ENCODE assay signal across 18 cellular contexts in the genomic region with DNA sequence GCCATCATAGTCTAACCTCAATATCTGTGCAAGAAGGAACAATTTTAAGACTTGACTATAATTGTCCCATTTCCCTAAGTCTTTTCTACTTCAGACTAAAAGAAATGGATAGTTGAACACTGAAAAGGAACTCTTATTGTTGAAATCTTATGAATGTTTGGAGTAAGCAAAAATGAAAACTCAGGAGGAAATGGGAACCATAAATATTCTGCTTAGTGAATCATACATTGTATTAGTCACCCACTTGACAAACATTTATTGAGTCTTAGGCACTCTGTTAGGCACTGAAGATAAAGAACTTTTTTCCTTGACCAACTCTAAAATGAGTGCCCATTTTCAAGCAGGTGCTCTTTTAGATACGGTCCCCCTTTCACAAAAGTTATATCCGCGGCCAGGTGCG. TPM values are rescaled to one million over a fixed set of nuclear protein-coding genes. Genes with fewer than 3 reads are reported as not detected.
A peak's percentile ranks its signal among the peaks of the same experiment; 100 is the strongest.
DNase-seq lines count a peak whose midpoint lies in the region; ATAC-seq and TF ChIP-seq lines count a peak whose summit lies in the region.
"Had no signal": no experiment of that assay in that cellular context is flagged by ENCODE, and none has a peak within 500 bp of the region (broad histone marks: within the 10 kb centered on the region; RNA-seq: fewer than 3 reads in every experiment).

No MANE protein-coding gene starts in this region.

- CTCF ChIA-PET in PC-9 (lab: Charles Lee), result no interaction called here

- H3K9me2 ChIP-seq in PC-9 (ENCODE audit: insufficient read depth), result no peaks in the 10 kb centered on the region

- H3K36me3 ChIP-seq in PC-9 (ENCODE audit: low read depth) (no peaks in the 10 kb centered on the region), fibroblast of lung (ENCODE audit: control insufficient read depth, insufficient read depth, low read length) (no peaks in the 10 kb centered on the region), stomach (no peaks in the 10 kb centered on the region)
- H3K36me3 ChIP-seq: tibial artery had no signal

- intact Hi-C loops in PC-9 (cut with micrococcal nuclease; ENCODE audit: unreplicated experiment) (no loop called here), stomach (cut with DNase I; ENCODE audit: low total_unique reads) (no loop called here)

- H3K9ac ChIP-seq in fibroblast of lung (ENCODE audit: insufficient read depth, low read length), result no peak overlapping the region

- H3K27me3 ChIP-seq in PC-9 (ENCODE audit: insufficient read depth, low read depth) (no peaks in the 10 kb centered on the region), fibroblast of lung (ENCODE audit: control insufficient read depth, insufficient read depth, low read length) (no peaks in the 10 kb centered on the region), stomach (no peaks in the 10 kb centered on the region)
- H3K27me3 ChIP-seq: tibial artery had no signal

- H3F3A ChIP-seq in PC-9 (ENCODE audit: insufficient read depth, low read depth), result peaks cover 9% of the 10 kb centered on the region

- no peaks in the 10 kb centered on the region for H3K9me3 ChIP-seq in PC-9 (ENCODE audit: insufficient read depth, low read depth)
- H3K9me3 ChIP-seq in fibroblast of lung (ENCODE audit: control insufficient read depth, insufficient read depth, low read depth, low read length), result no peaks in the 10 kb centered on the region
- H3K9me3 ChIP-seq in stomach, result no peaks in the 10 kb centered on the region
- H3K9me3 ChIP-seq: tibial artery had no signal

- H3K4me2 ChIP-seq in PC-9 (peak overlapping the region; percentile 48; the same call in 1 of the 2 replicates), fibroblast of lung (ENCODE audit: extremely low read depth, insufficient read depth, low read length) (no peak overlapping the region)

- WGBS in stomach, 5 donors, result 72 to 91% (median 83%) methylated on average over 4 of the region's 4 CpGs

- H3K27ac ChIP-seq in PC-9 (peak overlapping the region; percentile 53), fibroblast of lung (ENCODE audit: insufficient read depth, low read length) (no peak overlapping the region), stomach (peak overlapping the region in 3 of 5 donors; percentile 31 to 72 (median 72))
- H3K27ac ChIP-seq: tibial artery, VCaP had no signal

- H3K79me2 ChIP-seq in PC-9 (ENCODE audit: low read depth), result no peaks in the 10 kb centered on the region
- no peaks in the 10 kb centered on the region for H3K79me2 ChIP-seq in fibroblast of lung (ENCODE audit: control insufficient read depth, insufficient read depth, low read length)

- DNase-seq in NOMO-1 treated with DMSO at 0.1 percent for 48 hours (lab: John Stamatoyannopoulos, UW; ENCODE audit: unreplicated experiment), result peak; percentile 5
- DNase-seq in NOMO-1 treated with dmso at 0.1 percent for 144 hours (lab: John Stamatoyannopoulos, UW; ENCODE audit: unreplicated experiment), result no peak
- DNase-seq in PC-9, result peak in 1 of 2 experiments; percentile 69
- DNase-seq in fibroblast of lung (ENCODE audit: low read depth in 2 of 2), result peak; percentile 52 to 60
- no peak for DNase-seq in stomach
- no peak for DNase-seq in 8988T
- DNase-seq in NCI-H524 treated with DMSO at 0.1 percent for 48 hours (lab: John Stamatoyannopoulos, UW), result no peak
- DNase-seq: amniotic stem cell; DMS79; head of caudate nucleus; NCI-H1092 treated with DMSO at 0.1 percent for 48 hours; NCI-H446 treated with DMSO at 0.1 percent for 48 hours; SHP77; stimulated activated CD4-positive, alpha-beta T cell treated with anti-CD3 and anti-CD28 coated beads, Interleukin-12 subunit alpha, Interleukin-12 subunit beta, amount 100 ng/mL, for 4 hours; tibial artery had no signal

- no peak for ATAC-seq in HG03196 (IDR thresholded peaks at IDR 0.05; ENCODE audit: unreplicated experiment)

- no TSS peak for BruUV-seq in PC-9 (replicated peaks; lab: Mats Ljungman, UMichigan)

- H3K4me1 ChIP-seq in PC-9 (replicated peaks; ENCODE audit: insufficient read depth) (peaks cover 11% of the 10 kb centered on the region), fibroblast of lung (ENCODE audit: control insufficient read depth, extremely low read depth, insufficient read depth, low read length) (no peaks in the 10 kb centered on the region), stomach (peaks cover 0 to 17% (median 4%) of the 10 kb centered on the region in 4 donors)
- H3K4me1 ChIP-seq: tibial artery had no signal

- POLR2A ChIA-PET in PC-9 (lab: Charles Lee; ENCODE audit: unreplicated experiment), result no interaction called here

- no peak for TF ChIP-seq POLR2A in stomach (IDR thresholded peaks at IDR 0.05)

- H4K20me1 ChIP-seq in PC-9 (ENCODE audit: insufficient read depth) (no peaks in the 10 kb centered on the region), fibroblast of lung (ENCODE audit: control insufficient read depth, extremely low read depth, insufficient read depth, low read length) (no peaks in the 10 kb centered on the region)

- TF ChIP-seq CTCF in PC-9 (conservative IDR thresholded peaks at IDR 0.05) (no peak), fibroblast of lung (conservative IDR thresholded peaks at IDR 0.05 in 1 of 2, IDR thresholded peaks at IDR 0.05 in 1 of 2; ENCODE audit: low read depth in 1 of 2, low read length in 2 of 2) (no peak), stomach (IDR thresholded peaks at IDR 0.05) (no peak)

- H3K4me3 ChIP-seq in PC-9 (no peak overlapping the region), fibroblast of lung (replicated peaks in 1 of 4; ENCODE audit: control extremely low read depth in 1 of 4, insufficient read depth in 1 of 4, low read depth in 3 of 4, low read length in 4 of 4) (no peak overlapping the region), stomach (no peak overlapping the region)
- H3K4me3 ChIP-seq: tibial artery had no signal

- no peak for TF ChIP-seq EP300 in stomach (IDR thresholded peaks at IDR 0.05)

- no peak overlapping the region for H2AFZ ChIP-seq in PC-9
- no peak overlapping the region for H2AFZ ChIP-seq in fibroblast of lung (ENCODE audit: low read length)

RNA-seq across cellular contexts. Expression of a gene that starts 8.7 kb away (rescaled TPM):
- total RNA-seq in PC-9 (2021) (0.98 and 1.6 TPM in 2 replicates), fibroblast of lung (0.77 and 0.83 TPM in 2 replicates), stomach (1 to 10 TPM in 1 of 5 donors, under 1 TPM in 3, not detected in 1; 0.29 to 3.6 (median 0.82) TPM)
- polyA plus RNA-seq in fibroblast of lung (0.36 and 0.76 TPM in 2 replicates), stomach (under 1 TPM; 0.05 to 0.61 (median 0.31) TPM)
- polyA plus RNA-seq in fibroblast of lung (2012), result 0.43 and 0.55 TPM in 2 replicates
- not detected in 2 replicates for polyA minus RNA-seq in fibroblast of lung (ENCODE audit: low replicate concordance)
- total RNA-seq: H4 had no signal

RNA-seq across cellular contexts. Expression of a gene that starts 50.6 kb away (rescaled TPM):
- total RNA-seq in PC-9 (2021) (17.6 and 19.3 TPM in 2 replicates), fibroblast of lung (50.6 and 58.3 TPM in 2 replicates), stomach (10 to 100 TPM in 4 of 5 donors, 1 to 10 TPM in 1; 6.4 to 47.2 (median 31.9) TPM)
- polyA plus RNA-seq in fibroblast of lung (21.1 and 21.5 TPM in 2 replicates), stomach (10 to 100 TPM; 13.9 to 17.9 (median 14.9) TPM)
- 19.7 and 20.8 TPM in 2 replicates for polyA plus RNA-seq in fibroblast of lung (2012)
- polyA minus RNA-seq in fibroblast of lung (ENCODE audit: low replicate concordance), result 5.3 and 6.4 TPM in 2 replicates

Comparison
In these comparisons a context has a peak if more than half of its experiments do, and no peak if none do; other contexts are left out.
1. DNase-seq: peak in NOMO-1 treated with DMSO at 0.1 percent for 48 hours (single experiment) and fibroblast of lung (2 of 2); none in NOMO-1 treated with dmso at 0.1 percent for 144 hours (single experiment), stomach (single experiment), 8988T (single experiment) and NCI-H524 treated with DMSO at 0.1 percent for 48 hours (single experiment).